Comparison of ENCODE assay signal across 14 cellular contexts in genomic region chr10:99777918-99778716, GRCh38. TPM values are rescaled to one million over a fixed set of nuclear protein-coding genes. Genes with fewer than 3 reads are reported as not detected.
DNase-seq lines count a peak whose midpoint lies in the region; FAIRE-seq and TF ChIP-seq lines count a peak whose summit lies in the region.
"Had no signal": no experiment of that assay in that cellular context is flagged by ENCODE, and none has a peak within 500 bp of the region (broad histone marks: within the 10 kb centered on the region; RNA-seq: fewer than 3 reads in every experiment).

No MANE protein-coding gene starts in this region.

- no peaks in the 10 kb centered on the region for H3K9me3 Mint-ChIP-seq in endothelial cell (ENCODE audit: unreplicated experiment)
- H3K9me3 Mint-ChIP-seq: activated T-cell treated with anti-CD3 and anti-CD28 coated beads, Interleukin-2, amount 50 U/mL, for 24 hours had no signal

- no peaks in the 10 kb centered on the region for H3K36me3 Mint-ChIP-seq in endothelial cell (ENCODE audit: low read depth, unreplicated experiment)

- peak overlapping the region; percentile 99 for H3K27ac Mint-ChIP-seq in endothelial cell (ENCODE audit: unreplicated experiment)
- H3K27ac Mint-ChIP-seq: activated T-cell treated with anti-CD3 and anti-CD28 coated beads, Interleukin-2, amount 50 U/mL, for 24 hours had no signal

- H3K36me3 ChIP-seq in smooth muscle cell (ENCODE audit: low read depth), result no peaks in the 10 kb centered on the region
- H3K36me3 ChIP-seq: vagina had no signal

- no peaks in the 10 kb centered on the region for H4K20me1 ChIP-seq in smooth muscle cell (ENCODE audit: low read depth)

- peak overlapping the region; percentile 96 for H3K27ac ChIP-seq in smooth muscle cell (ENCODE audit: low read depth)
- H3K27ac ChIP-seq: body of pancreas, vagina had no signal

- peaks cover 1% of the 10 kb centered on the region for H3K27me3 Mint-ChIP-seq in endothelial cell (ENCODE audit: unreplicated experiment)
- H3K27me3 Mint-ChIP-seq: activated T-cell treated with anti-CD3 and anti-CD28 coated beads, Interleukin-2, amount 50 U/mL, for 24 hours had no signal

- H3K9me3 ChIP-seq in smooth muscle cell (replicated peaks; ENCODE audit: low read depth), result no peaks in the 10 kb centered on the region
- H3K9me3 ChIP-seq: body of pancreas, vagina had no signal

- peaks cover 13% of the 10 kb centered on the region for H3K4me1 ChIP-seq in smooth muscle cell (ENCODE audit: low read depth)
- H3K4me1 ChIP-seq: body of pancreas, vagina had no signal

- H3F3A ChIP-seq in smooth muscle cell (ENCODE audit: low read depth), result peaks cover 14% of the 10 kb centered on the region

- no peak overlapping the region for H3K4me3 Mint-ChIP-seq in endothelial cell (ENCODE audit: unreplicated experiment)
- H3K4me3 Mint-ChIP-seq: activated T-cell treated with anti-CD3 and anti-CD28 coated beads, Interleukin-2, amount 50 U/mL, for 24 hours had no signal

- H2AFZ ChIP-seq in smooth muscle cell (ENCODE audit: low read depth), result peak overlapping the region; percentile 61

- TF ChIP-seq CTCF in endothelial cell (IDR thresholded peaks at IDR 0.05; ENCODE audit: unreplicated experiment) (no peak), smooth muscle cell (IDR thresholded peaks at IDR 0.05; ENCODE audit: borderline replicate concordance, insufficient read depth, poor library complexity, severe bottlenecking) (no peak), D721Med (IDR thresholded peaks at IDR 0.05; ENCODE audit: insufficient read depth, missing control alignments) (no peak)

- H3K4me2 ChIP-seq in smooth muscle cell, result no peak overlapping the region

- H3K27me3 ChIP-seq in smooth muscle cell (ENCODE audit: low read depth), result no peaks in the 10 kb centered on the region
- H3K27me3 ChIP-seq: body of pancreas, vagina had no signal

- H3K4me1 Mint-ChIP-seq in endothelial cell (ENCODE audit: unreplicated experiment), result peaks cover 42% of the 10 kb centered on the region

- no peak overlapping the region for H3K9ac ChIP-seq in smooth muscle cell (ENCODE audit: low read depth)

- DNase-seq in H4 (ENCODE audit: low spot score), result peak; percentile 44
- peak; percentile 39 for DNase-seq in NCI-H226
- DNase-seq in endothelial cell (ENCODE audit: low spot score), result no peak
- no peak for DNase-seq in smooth muscle cell (lab: John Stamatoyannopoulos, UW; ENCODE audit: unreplicated experiment)
- DNase-seq in D721Med (ENCODE audit: insufficient read length, low spot score), result no peak
- no peak for DNase-seq in NCI-H1930 (lab: John Stamatoyannopoulos, UW)
- no peak for DNase-seq in DMS79 (lab: John Stamatoyannopoulos, UW)
- DNase-seq: activated T-cell treated with anti-CD3 and anti-CD28 coated beads, Interleukin-2, amount 50 U/mL, for 24 hours; body of pancreas; left colon; retina; T1000 had no signal

- FAIRE-seq in D721Med (lab: Jason Lieb, UNC), result no peak
- FAIRE-seq: K562 had no signal

- 100% methylated on average over 1 of the region's 1 CpG for WGBS in smooth muscle cell (ENCODE audit: low lambda C conversion rate)

- no peaks in the 10 kb centered on the region for H3K79me2 ChIP-seq in smooth muscle cell (ENCODE audit: low read depth)

- no peak overlapping the region for H3K4me3 ChIP-seq in smooth muscle cell
- H3K4me3 ChIP-seq: body of pancreas, K562, vagina had no signal

RNA-seq across cellular contexts. Expression of gene ABCC2, which starts 4.3 kb away (rescaled TPM):
- 2.1 and 4.0 TPM in 2 replicates for total RNA-seq in H4 (2014; rRNA removed; shearing (Covaris generic))
- total RNA-seq in endothelial cell (ENCODE audit: unreplicated experiment), result 1.9 TPM
- total RNA-seq in smooth muscle cell, result 0.36 and 0.72 TPM in 2 replicates
- polyA plus RNA-seq in smooth muscle cell, result 1.9 and 3.0 TPM in 2 replicates

RNA-seq across cellular contexts. Expression of gene CUTC, which starts 46.1 kb away (rescaled TPM):
- total RNA-seq in H4 (2014; rRNA removed; shearing (Covaris generic)), result 36.8 and 39.4 TPM in 2 replicates
- total RNA-seq in endothelial cell (ENCODE audit: unreplicated experiment) (13.7 TPM), smooth muscle cell (15.2 and 16.0 TPM in 2 replicates)
- polyA plus RNA-seq in smooth muscle cell, result 20.1 and 24.2 TPM in 2 replicates

RNA-seq across cellular contexts. Expression of gene COX15, which starts 46.2 kb away (rescaled TPM):
- 46.6 and 48.8 TPM in 2 replicates for total RNA-seq in H4 (2014; rRNA removed; shearing (Covaris generic))
- total RNA-seq in endothelial cell (ENCODE audit: unreplicated experiment), result 34.5 TPM
- 21.3 and 22.5 TPM in 2 replicates for total RNA-seq in smooth muscle cell
- polyA plus RNA-seq in smooth muscle cell, result 16.9 and 19.1 TPM in 2 replicates

Comparison
In these comparisons a context has a peak if more than half of its experiments do, and no peak if none do; other contexts are left out.
1. DNase-seq: peak in H4 (single experiment) and NCI-H226 (single experiment); none in endothelial cell (single experiment), smooth muscle cell (single experiment), D721Med (single experiment), NCI-H1930 (0 of 2) and DMS79 (single experiment).